Comparison of ENCODE assay signal across 1 cellular context in genomic region chr4:73691201-73691600, GRCh38. TPM values are rescaled to one million over a fixed set of nuclear protein-coding genes. Genes with fewer than 3 reads are reported as not detected.
"Had no signal": no experiment of that assay in that cellular context is flagged by ENCODE, and none has a peak within 500 bp of the region (broad histone marks: within the 10 kb centered on the region; RNA-seq: fewer than 3 reads in every experiment).

No MANE protein-coding gene starts in this region.

RNA-seq across cellular contexts. Expression of gene CXCL8, which starts 49.2 kb away (rescaled TPM):
- total RNA-seq: endodermal cell had no signal
